35 cellular contexts compared by ENCODE assay signal in the genomic region with DNA sequence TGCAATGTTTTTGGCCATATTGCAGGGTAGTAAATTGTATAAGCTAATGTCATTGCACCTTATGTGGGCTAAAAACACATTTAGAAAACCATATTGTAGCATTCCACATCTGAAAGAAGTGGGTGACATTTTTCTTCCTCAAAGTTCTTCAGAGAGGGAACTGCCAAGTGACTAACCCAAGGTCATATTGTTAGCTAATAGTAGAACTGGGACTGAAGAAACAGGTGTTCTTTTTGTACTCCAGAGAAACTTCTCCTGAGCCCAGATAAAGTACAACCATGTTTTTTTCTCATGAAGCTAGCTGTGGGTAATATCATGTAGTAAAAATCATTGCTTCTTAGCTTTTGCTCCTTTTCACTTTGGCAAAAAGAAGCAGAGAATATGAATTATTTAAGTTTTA.
"Had no signal": no experiment of that assay in that cellular context is flagged by ENCODE, and none has a peak within 500 bp of the region (broad histone marks: within the 10 kb centered on the region; RNA-seq: fewer than 3 reads in every experiment).

No MANE protein-coding gene starts in this region.

- DNase-seq: Karpas-422, Kasumi-1, KG1, MG63, MM.1S, MV-4-11, NCI-H1048, NCI-H1092, NCI-H1092 treated with DMSO at 0.1 percent for 48 hours, NCI-H1105, NCI-H1105 treated with DMSO at 0.1 percent for 48 hours, NCI-H1417, NCI-H1417 treated with DMSO at 0.1 percent for 48 hours, NCI-H1436, NCI-H1436 treated with DMSO at 0.1 percent for 48 hours, NCI-H146, NCI-H1694, NCI-H1694 treated with DMSO at 0.1 percent for 48 hours, NCI-H187, NCI-H187 treated with DMSO at 0.1 percent for 48 hours, NCI-H1930, NCI-H2029, NCI-H2029 treated with DMSO at 0.1 percent for 48 hours, NCI-H2081, NCI-H2081 treated with DMSO at 0.1 percent for 48 hours, NCI-H2107, NCI-H2171, NCI-H2171 treated with DMSO at 0.1 percent for 48 hours, NCI-H2227 treated with DMSO at 0.1 percent for 48 hours, NCI-H226, NCI-H345, NCI-H446, NCI-H446 treated with DMSO at 0.1 percent for 48 hours, NCI-H510A had no signal

- H3K4me3 ChIP-seq: MG63 had no signal

- H3K36me3 ChIP-seq: MG63 had no signal

- H3K27me3 ChIP-seq: MG63 had no signal

- H3K9me3 ChIP-seq: MG63 had no signal

- H3K27ac ChIP-seq: KMS-11 had no signal
